In the genomic region with DNA sequence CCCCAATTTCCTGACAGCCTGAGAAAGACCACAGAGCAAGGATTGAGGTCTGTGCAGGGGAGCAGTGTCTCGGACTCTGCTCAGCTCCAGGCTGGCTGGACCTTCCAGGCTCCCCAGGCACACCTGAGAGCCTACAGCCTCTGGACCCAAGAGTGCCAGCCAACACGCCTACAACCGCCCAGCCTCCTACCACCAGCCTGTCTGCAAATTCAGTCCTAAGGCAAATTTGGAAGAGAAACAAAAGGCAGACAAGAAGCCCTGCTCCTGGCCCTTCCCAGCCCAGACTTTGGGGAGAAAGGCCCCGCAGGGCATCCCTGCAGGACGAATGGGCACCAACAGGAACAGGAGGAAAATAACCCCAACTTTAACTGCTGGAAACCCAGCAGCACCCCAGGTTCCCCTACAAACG, we compare ENCODE assay signal across 8 cellular contexts. TPM values are rescaled to one million over a fixed set of nuclear protein-coding genes. Genes with fewer than 3 reads are reported as not detected.
DNase-seq lines count a peak whose midpoint lies in the region; ATAC-seq lines count a peak whose summit lies in the region.

No MANE protein-coding gene starts in this region.

- no peaks in the 10 kb centered on the region for H3K9me3 Mint-ChIP-seq in activated T-helper 17 cell treated with anti-CD3 and anti-CD28 coated beads, Interleukin-2, amount 50 U/mL, for 72 hours
- no peaks in the 10 kb centered on the region for H3K9me3 Mint-ChIP-seq in stimulated activated memory B cell treated with anti-CD40 and anti-IgM and Interleukin-4, amounts not matched to agents 10 μg/mL and 1 μg/mL and 100 μg/mL, for 72 hours

- peak overlapping the region; percentile 82 for H3K4me3 ChIP-seq in HUES6 (ENCODE audit: low read depth, low read length)
- peak overlapping the region; percentile 73 for H3K4me3 ChIP-seq in iPS-20b (ENCODE audit: low read length)

- no peak for ATAC-seq in activated T-helper 17 cell treated with anti-CD3 and anti-CD28 coated beads, Interleukin-2, amount 50 U/mL, for 72 hours (replicated peaks)
- ATAC-seq in stimulated activated memory B cell treated with anti-CD40 and anti-IgM and Interleukin-4, amounts not matched to agents 10 μg/mL and 1 μg/mL and 100 μg/mL, for 72 hours, result no peak

- no peaks in the 10 kb centered on the region for H3K36me3 Mint-ChIP-seq in activated T-helper 17 cell treated with anti-CD3 and anti-CD28 coated beads, Interleukin-2, amount 50 U/mL, for 72 hours (ENCODE audit: low read depth)
- peaks cover 13% of the 10 kb centered on the region for H3K36me3 Mint-ChIP-seq in stimulated activated memory B cell treated with anti-CD40 and anti-IgM and Interleukin-4, amounts not matched to agents 10 μg/mL and 1 μg/mL and 100 μg/mL, for 72 hours

- H3K9me3 ChIP-seq in HUES6 (ENCODE audit: control insufficient read depth, insufficient read depth, low read depth, low read length) (no peaks in the 10 kb centered on the region), iPS-20b (ENCODE audit: insufficient read depth, low read depth, low read length) (no peaks in the 10 kb centered on the region)

- H3K27me3 ChIP-seq in HUES6 (ENCODE audit: control insufficient read depth, insufficient read depth, low read length), result peaks cover 37% of the 10 kb centered on the region
- peaks cover 27% of the 10 kb centered on the region for H3K27me3 ChIP-seq in iPS-20b (ENCODE audit: insufficient read depth, low read length)

- H3K27ac ChIP-seq in HUES6 (ENCODE audit: low read depth, low read length), result no peak overlapping the region
- H3K27ac ChIP-seq in iPS-20b (ENCODE audit: low read length), result no peak overlapping the region

- peak overlapping the region; percentile 78 for H3K4me3 Mint-ChIP-seq in activated T-helper 17 cell treated with anti-CD3 and anti-CD28 coated beads, Interleukin-2, amount 50 U/mL, for 72 hours
- H3K4me3 Mint-ChIP-seq in stimulated activated memory B cell treated with anti-CD40 and anti-IgM and Interleukin-4, amounts not matched to agents 10 μg/mL and 1 μg/mL and 100 μg/mL, for 72 hours, result peak overlapping the region; percentile 96

- no peaks in the 10 kb centered on the region for H3K27me3 Mint-ChIP-seq in activated T-helper 17 cell treated with anti-CD3 and anti-CD28 coated beads, Interleukin-2, amount 50 U/mL, for 72 hours
- peaks cover 8% of the 10 kb centered on the region for H3K27me3 Mint-ChIP-seq in stimulated activated memory B cell treated with anti-CD40 and anti-IgM and Interleukin-4, amounts not matched to agents 10 μg/mL and 1 μg/mL and 100 μg/mL, for 72 hours

- H3K36me3 ChIP-seq in HUES6 (ENCODE audit: control insufficient read depth, insufficient read depth, low read length), result peaks cover 16% of the 10 kb centered on the region
- H3K36me3 ChIP-seq in iPS-20b (ENCODE audit: insufficient read depth, low read depth, low read length), result peaks cover 19% of the 10 kb centered on the region; the same call in 1 of the 2 replicates

- peaks cover 17% of the 10 kb centered on the region for H3K4me1 Mint-ChIP-seq in activated T-helper 17 cell treated with anti-CD3 and anti-CD28 coated beads, Interleukin-2, amount 50 U/mL, for 72 hours
- H3K4me1 Mint-ChIP-seq in stimulated activated memory B cell treated with anti-CD40 and anti-IgM and Interleukin-4, amounts not matched to agents 10 μg/mL and 1 μg/mL and 100 μg/mL, for 72 hours, result peaks cover 66% of the 10 kb centered on the region

- H3K4me1 ChIP-seq in HUES6 (ENCODE audit: control insufficient read depth, insufficient read depth, low read length), result peaks cover 44% of the 10 kb centered on the region
- H3K4me1 ChIP-seq in iPS-20b (ENCODE audit: insufficient read depth, low read length), result peaks cover 31% of the 10 kb centered on the region

- H3K9ac ChIP-seq in HUES6 (ENCODE audit: low read length) (peak overlapping the region; percentile 69), iPS-20b (ENCODE audit: low read depth, low read length) (peak overlapping the region; percentile 84; the same call in 1 of the 2 replicates)

- no peak overlapping the region for H3K27ac Mint-ChIP-seq in activated T-helper 17 cell treated with anti-CD3 and anti-CD28 coated beads, Interleukin-2, amount 50 U/mL, for 72 hours
- H3K27ac Mint-ChIP-seq in stimulated activated memory B cell treated with anti-CD40 and anti-IgM and Interleukin-4, amounts not matched to agents 10 μg/mL and 1 μg/mL and 100 μg/mL, for 72 hours, result no peak overlapping the region

- DNase-seq in amygdala (lab: John Stamatoyannopoulos, UW), result no peak
- DNase-seq in cerebellar nuclear complex (lab: John Stamatoyannopoulos, UW), result no peak
- no peak for DNase-seq in superior temporal gyrus (ENCODE audit: extremely low spot score)
- DNase-seq in SW 1271 (lab: John Stamatoyannopoulos, UW), result no peak

RNA-seq across cellular contexts. Expression of gene HS6ST1, which starts 1.9 kb away (rescaled TPM):
- 1 to 10 TPM; 3.8 to 7.8 TPM for total RNA-seq in activated T-helper 17 cell treated with anti-CD3 and anti-CD28 coated beads, Interleukin-2, amount 50 U/mL, for 72 hours
